18 cellular contexts compared by ENCODE assay signal in the genomic region with DNA sequence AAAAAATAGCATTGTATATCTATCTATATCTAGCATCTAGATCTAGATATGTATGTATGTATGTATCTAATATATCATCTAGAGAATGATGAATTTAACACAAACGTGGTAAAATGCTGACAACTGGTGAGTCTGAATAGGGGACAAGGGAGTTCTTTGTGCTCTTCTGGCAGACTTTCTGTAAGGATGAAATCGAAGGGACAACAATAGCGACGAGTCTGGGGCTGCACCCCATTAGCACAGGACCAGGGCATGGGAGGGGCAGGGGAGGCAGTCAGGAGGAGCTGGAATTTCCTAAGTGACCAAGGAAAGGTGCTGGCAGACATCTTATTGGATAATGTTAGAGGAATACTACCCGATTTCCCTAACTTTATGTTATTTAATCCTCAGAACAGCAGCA. TPM values are rescaled to one million over a fixed set of nuclear protein-coding genes. Genes with fewer than 3 reads are reported as not detected.
DNase-seq lines count a peak whose midpoint lies in the region; ATAC-seq and TF ChIP-seq lines count a peak whose summit lies in the region.
"Had no signal": no experiment of that assay in that cellular context is flagged by ENCODE, and none has a peak within 500 bp of the region (broad histone marks: within the 10 kb centered on the region; RNA-seq: fewer than 3 reads in every experiment).

No MANE protein-coding gene starts in this region.

- no peaks in the 10 kb centered on the region for H3K27me3 Mint-ChIP-seq in natural killer cell treated with Interleukin-12 subunit alpha and Interleukin-12 subunit beta and Interleukin-15 and Interleukin-18, amount 100 ng/mL, for 72 hours
- no peaks in the 10 kb centered on the region for H3K27me3 Mint-ChIP-seq in natural killer cell (ENCODE audit: low read depth in 2 of 2)
- H3K27me3 Mint-ChIP-seq in mesothelial cell of epicardium (ENCODE audit: low read depth), result no peaks in the 10 kb centered on the region
- H3K27me3 Mint-ChIP-seq: B cell; CD4-positive, alpha-beta T cell; CD8-positive, alpha-beta memory T cell had no signal

- H3K36me3 Mint-ChIP-seq in natural killer cell treated with Interleukin-12 subunit alpha and Interleukin-12 subunit beta and Interleukin-15 and Interleukin-18, amount 100 ng/mL, for 72 hours, result peaks cover 36% of the 10 kb centered on the region
- H3K36me3 Mint-ChIP-seq in natural killer cell (peaks cover 3% of the 10 kb centered on the region), mesothelial cell of epicardium (no peaks in the 10 kb centered on the region)
- H3K36me3 Mint-ChIP-seq in activated naive CD4-positive, alpha-beta T cell treated with anti-CD3 and anti-CD28 coated beads, Interleukin-2, amount 50 U/mL, for 72 hours, result peaks cover 0 to under 1% of the 10 kb centered on the region in 2 donors

- H3K4me1 Mint-ChIP-seq in natural killer cell treated with Interleukin-12 subunit alpha and Interleukin-12 subunit beta and Interleukin-15 and Interleukin-18, amount 100 ng/mL, for 72 hours (ENCODE audit: low read depth in 2 of 2), result peaks cover 38 to 42% of the 10 kb centered on the region in 2 donors
- peaks cover 13 to 23% of the 10 kb centered on the region in 2 donors for H3K4me1 Mint-ChIP-seq in natural killer cell
- H3K4me1 Mint-ChIP-seq in mesothelial cell of epicardium, result no peaks in the 10 kb centered on the region
- H3K4me1 Mint-ChIP-seq: GM23338, H9 had no signal

- no peak overlapping the region for H3K4me3 Mint-ChIP-seq in natural killer cell treated with Interleukin-12 subunit alpha and Interleukin-12 subunit beta and Interleukin-15 and Interleukin-18, amount 100 ng/mL, for 72 hours
- H3K4me3 Mint-ChIP-seq in natural killer cell (no peak overlapping the region), mesothelial cell of epicardium (no peak overlapping the region)
- H3K4me3 Mint-ChIP-seq: B cell; CD4-positive, alpha-beta T cell; CD8-positive, alpha-beta memory T cell; GM23338; H9 had no signal

- no peak for ATAC-seq in natural killer cell treated with Interleukin-12 subunit alpha and Interleukin-12 subunit beta and Interleukin-15 and Interleukin-18, amount 100 ng/mL, for 72 hours
- ATAC-seq in natural killer cell, result no peak
- no peak for ATAC-seq in activated naive CD4-positive, alpha-beta T cell treated with anti-CD3 and anti-CD28 coated beads, Interleukin-2, amount 50 U/mL, for 72 hours
- ATAC-seq: GM12878, GM23338, HCT116 had no signal

- no peak for TF ChIP-seq CTCF in natural killer cell (IDR thresholded peaks at IDR 0.05)
- no peak for TF ChIP-seq CTCF in mesothelial cell of epicardium (IDR thresholded peaks at IDR 0.05; ENCODE audit: unreplicated experiment)

- intact Hi-C loops in natural killer cell (cut with micrococcal nuclease), result no loop called here

- H3K9me3 Mint-ChIP-seq in natural killer cell treated with Interleukin-12 subunit alpha and Interleukin-12 subunit beta and Interleukin-15 and Interleukin-18, amount 100 ng/mL, for 72 hours, result no peaks in the 10 kb centered on the region
- H3K9me3 Mint-ChIP-seq in natural killer cell (peaks cover 0 to under 1% of the 10 kb centered on the region in 2 donors), mesothelial cell of epicardium (peaks cover 18% of the 10 kb centered on the region)
- H3K9me3 Mint-ChIP-seq in activated naive CD4-positive, alpha-beta T cell treated with anti-CD3 and anti-CD28 coated beads, Interleukin-2, amount 50 U/mL, for 72 hours, result peaks cover under 1 to 1% of the 10 kb centered on the region in 2 donors
- H3K9me3 Mint-ChIP-seq: CD4-positive, alpha-beta T cell had no signal

- no peak for DNase-seq in natural killer cell treated with Interleukin-12 subunit alpha and Interleukin-12 subunit beta and Interleukin-15 and Interleukin-18, amount 100 ng/mL, for 72 hours (ENCODE audit: low spot score)
- DNase-seq in natural killer cell, result no peak
- DNase-seq in globus pallidus (ENCODE audit: low spot score), result peak; percentile 55
- peak; percentile 70 for DNase-seq in pons (ENCODE audit: low spot score)
- DNase-seq in activated naive CD4-positive, alpha-beta T cell treated with anti-CD3 and anti-CD28 coated beads, Interleukin-2, amount 50 U/mL, for 72 hours (ENCODE audit: low spot score in 2 of 2), result no peak
- DNase-seq in mesothelial cell of epicardium (ENCODE audit: low spot score in 2 of 2, unreplicated experiment in 2 of 2), result no peak
- DNase-seq in UCSD-AML1 (lab: John Stamatoyannopoulos, UW; ENCODE audit: unreplicated experiment), result no peak
- DNase-seq: CD4-positive, alpha-beta T cell; CD8-positive, alpha-beta memory T cell; DMS 273 treated with DMSO at 0.1 percent for 48 hours; DMS79; EL; GDM1; H9 had no signal

- H3K27ac Mint-ChIP-seq in natural killer cell treated with Interleukin-12 subunit alpha and Interleukin-12 subunit beta and Interleukin-15 and Interleukin-18, amount 100 ng/mL, for 72 hours, result peak overlapping the region; percentile 17 to 73
- H3K27ac Mint-ChIP-seq in natural killer cell (no peak overlapping the region), mesothelial cell of epicardium (no peak overlapping the region)
- H3K27ac Mint-ChIP-seq in activated naive CD4-positive, alpha-beta T cell treated with anti-CD3 and anti-CD28 coated beads, Interleukin-2, amount 50 U/mL, for 72 hours, result no peak overlapping the region
- H3K27ac Mint-ChIP-seq: B cell; CD4-positive, alpha-beta T cell; GM23338; H9 had no signal

RNA-seq across cellular contexts. Expression of gene CCR1, which starts 7.9 kb away (rescaled TPM):
- 10 to 100 TPM; 52.2 to 92.2 TPM for total RNA-seq in natural killer cell treated with Interleukin-12 subunit alpha and Interleukin-12 subunit beta and Interleukin-15 and Interleukin-18, amount 100 ng/mL, for 72 hours
- total RNA-seq in natural killer cell (10 to 100 TPM in 1 of 3 donors, 1 to 10 TPM in 2; 2.1 to 26.0 (median 3.8) TPM), mesothelial cell of epicardium (not detected in 3 replicates)
- under 1 TPM in 1 of 2 donors, not detected in 1; 0.19 TPM for total RNA-seq in activated naive CD4-positive, alpha-beta T cell treated with anti-CD3 and anti-CD28 coated beads, Interleukin-2, amount 50 U/mL, for 72 hours
- total RNA-seq: GM23338, H9 had no signal

RNA-seq across cellular contexts. Expression of gene CCR3, which starts 42.0 kb away (rescaled TPM):
- total RNA-seq in natural killer cell treated with Interleukin-12 subunit alpha and Interleukin-12 subunit beta and Interleukin-15 and Interleukin-18, amount 100 ng/mL, for 72 hours, result 1 to 10 TPM in 1 of 2 donors, under 1 TPM in 1; 0.55 to 4.3 TPM
- total RNA-seq in natural killer cell, result 10 to 100 TPM in 1 of 3 donors, 1 to 10 TPM in 1, not detected in 1; 1.5 to 36.7 TPM
- not detected for total RNA-seq in activated naive CD4-positive, alpha-beta T cell treated with anti-CD3 and anti-CD28 coated beads, Interleukin-2, amount 50 U/mL, for 72 hours
- total RNA-seq in mesothelial cell of epicardium, result not detected in 3 replicates
- total RNA-seq: B cell; CD4-positive, alpha-beta T cell; CD8-positive, alpha-beta memory T cell; GM23338; H9 had no signal

Comparison
In these comparisons a context has a peak if more than half of its experiments do, and no peak if none do; other contexts are left out.
1. H3K27ac Mint-ChIP-seq: peak in natural killer cell treated with Interleukin-12 subunit alpha and Interleukin-12 subunit beta and Interleukin-15 and Interleukin-18, amount 100 ng/mL, for 72 hours (2 of 2); none in natural killer cell (0 of 2), activated naive CD4-positive, alpha-beta T cell treated with anti-CD3 and anti-CD28 coated beads, Interleukin-2, amount 50 U/mL, for 72 hours (0 of 2) and mesothelial cell of epicardium (single experiment).
2. DNase-seq: peak in globus pallidus (single experiment) and pons (single experiment); none in natural killer cell treated with Interleukin-12 subunit alpha and Interleukin-12 subunit beta and Interleukin-15 and Interleukin-18, amount 100 ng/mL, for 72 hours (single experiment), natural killer cell (single experiment), activated naive CD4-positive, alpha-beta T cell treated with anti-CD3 and anti-CD28 coated beads, Interleukin-2, amount 50 U/mL, for 72 hours (0 of 2), mesothelial cell of epicardium (0 of 2) and UCSD-AML1 (single experiment).